ENCODE assay signal across 9 cellular contexts in the genomic region with DNA sequence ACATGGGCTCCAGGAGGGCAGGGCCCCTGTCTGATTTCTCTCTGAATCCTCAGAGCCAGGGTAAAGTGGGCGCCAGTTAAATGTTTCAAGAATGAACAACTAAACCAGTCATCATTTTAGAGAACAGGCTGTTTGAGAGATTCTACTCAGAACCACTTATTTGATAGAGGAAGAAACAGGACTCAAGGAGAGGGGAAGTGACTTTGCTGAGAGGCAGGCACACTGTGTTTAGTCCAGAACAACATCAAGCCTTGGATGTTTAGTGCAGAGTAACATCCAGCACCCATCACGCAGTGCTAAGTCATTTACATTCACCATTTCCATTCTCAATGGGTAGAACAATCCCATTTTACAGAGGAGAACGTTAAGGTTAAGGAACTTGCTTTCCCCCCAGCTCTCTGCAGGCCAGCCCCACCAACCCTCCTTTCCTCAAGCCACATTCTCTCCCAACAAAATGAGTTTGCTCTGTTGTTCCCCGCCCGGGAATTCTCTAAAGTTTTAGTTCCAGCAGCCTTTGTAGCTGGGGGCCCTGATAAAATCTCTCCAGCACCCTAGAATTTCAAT. TPM values are rescaled to one million over a fixed set of nuclear protein-coding genes. Genes with fewer than 3 reads are reported as not detected.
DNase-seq lines count a peak whose midpoint lies in the region; ATAC-seq and TF ChIP-seq lines count a peak whose summit lies in the region.
"Had no signal": no experiment of that assay in that cellular context is flagged by ENCODE, and none has a peak within 500 bp of the region (broad histone marks: within the 10 kb centered on the region; RNA-seq: fewer than 3 reads in every experiment).

No MANE protein-coding gene starts in this region.

- H3K4me1 Mint-ChIP-seq in chondrocyte (ENCODE audit: low read depth) = peaks cover 3% of the 10 kb centered on the region
- peaks cover 12% of the 10 kb centered on the region for H3K4me1 Mint-ChIP-seq in nephron

- H3K9me3 ChIP-seq in Loucy (ENCODE audit: insufficient read depth, low read depth, low read length) = no peaks in the 10 kb centered on the region

- H3K4me3 Mint-ChIP-seq in chondrocyte (ENCODE audit: unreplicated experiment) (peak overlapping the region; percentile 75), nephron (peak overlapping the region; percentile 79 to 82 (median 80))

- DNase-seq in CD1c-positive myeloid dendritic cell (ENCODE audit: extremely low spot score) (peak; percentile 12), chondrocyte (ENCODE audit: low spot score) (no peak), retina (no peak), NCI-H1694 (lab: John Stamatoyannopoulos, UW) (no peak), RPMI8226 (no peak)
- DNase-seq: DND-41 had no signal

- peak overlapping the region; percentile 70 for H3K9ac ChIP-seq in Loucy (ENCODE audit: low read depth, low read length, poor library complexity, severe bottlenecking)

- peaks cover 3% of the 10 kb centered on the region for H3K27me3 Mint-ChIP-seq in chondrocyte (ENCODE audit: low read depth)
- H3K27me3 Mint-ChIP-seq in nephron (ENCODE audit: low read depth) = peaks cover 31% of the 10 kb centered on the region

- H3F3A ChIP-seq in Loucy (ENCODE audit: low read depth) = no peaks in the 10 kb centered on the region

- no peaks in the 10 kb centered on the region for H3K9me2 ChIP-seq in Loucy (replicated peaks; ENCODE audit: low read depth, low read length)

- H2AFZ ChIP-seq in Loucy (ENCODE audit: low read length) = 0 out of 2 replicates have a peak overlapping the region, but pooled peaks have one; percentile 88

- H3K36me3 Mint-ChIP-seq in chondrocyte (ENCODE audit: low read depth) = no peaks in the 10 kb centered on the region
- no peaks in the 10 kb centered on the region for H3K36me3 Mint-ChIP-seq in nephron (ENCODE audit: low read depth)

- H3K27ac Mint-ChIP-seq in chondrocyte (ENCODE audit: unreplicated experiment) = no peak overlapping the region
- H3K27ac Mint-ChIP-seq in nephron = peak overlapping the region in 1 of 3 experiments; percentile 25

- H3K27me3 ChIP-seq in Loucy (ENCODE audit: insufficient read depth, low read length, poor library complexity, severe bottlenecking) = no peaks in the 10 kb centered on the region

- no peak for ATAC-seq in HG03354 (IDR thresholded peaks at IDR 0.05; ENCODE audit: poor library complexity, severe bottlenecking, unreplicated experiment)

- peak overlapping the region; percentile 58 for H3K4me2 ChIP-seq in Loucy (ENCODE audit: low read depth, low read length, poor library complexity, severe bottlenecking)

- no peaks in the 10 kb centered on the region for H3K9me3 Mint-ChIP-seq in chondrocyte (ENCODE audit: low read depth)
- no peaks in the 10 kb centered on the region for H3K9me3 Mint-ChIP-seq in nephron

- H3K36me3 ChIP-seq in Loucy (ENCODE audit: insufficient read depth, low read length) = no peaks in the 10 kb centered on the region

- H3K4me1 ChIP-seq in Loucy (ENCODE audit: insufficient read depth, low read length, poor library complexity, severe bottlenecking) = peaks cover 5% of the 10 kb centered on the region

- no peaks in the 10 kb centered on the region for H4K20me1 ChIP-seq in Loucy (ENCODE audit: insufficient read depth, low read length, poor library complexity, severe bottlenecking)

- H3K4me3 ChIP-seq in Loucy (ENCODE audit: low read length, poor library complexity, severe bottlenecking) = peak overlapping the region; percentile 79

- TF ChIP-seq CTCF in Loucy (conservative IDR thresholded peaks at IDR 0.05; ENCODE audit: low read length) (no peak), chondrocyte (IDR thresholded peaks at IDR 0.05) (no peak), nephron (IDR thresholded peaks at IDR 0.05; ENCODE audit: unreplicated experiment in 3 of 3) (no peak)

- H3K79me2 ChIP-seq in Loucy (ENCODE audit: insufficient read depth, low read length) = no peaks in the 10 kb centered on the region

RNA-seq across cellular contexts. Expression of gene NMNAT3, which starts 1.1 kb away (rescaled TPM):
- 2.0 to 2.7 TPM (median 2.0 TPM) in 3 replicates for total RNA-seq in chondrocyte
